Comparison of ENCODE assay signal across 8 cellular contexts in the genomic region with DNA sequence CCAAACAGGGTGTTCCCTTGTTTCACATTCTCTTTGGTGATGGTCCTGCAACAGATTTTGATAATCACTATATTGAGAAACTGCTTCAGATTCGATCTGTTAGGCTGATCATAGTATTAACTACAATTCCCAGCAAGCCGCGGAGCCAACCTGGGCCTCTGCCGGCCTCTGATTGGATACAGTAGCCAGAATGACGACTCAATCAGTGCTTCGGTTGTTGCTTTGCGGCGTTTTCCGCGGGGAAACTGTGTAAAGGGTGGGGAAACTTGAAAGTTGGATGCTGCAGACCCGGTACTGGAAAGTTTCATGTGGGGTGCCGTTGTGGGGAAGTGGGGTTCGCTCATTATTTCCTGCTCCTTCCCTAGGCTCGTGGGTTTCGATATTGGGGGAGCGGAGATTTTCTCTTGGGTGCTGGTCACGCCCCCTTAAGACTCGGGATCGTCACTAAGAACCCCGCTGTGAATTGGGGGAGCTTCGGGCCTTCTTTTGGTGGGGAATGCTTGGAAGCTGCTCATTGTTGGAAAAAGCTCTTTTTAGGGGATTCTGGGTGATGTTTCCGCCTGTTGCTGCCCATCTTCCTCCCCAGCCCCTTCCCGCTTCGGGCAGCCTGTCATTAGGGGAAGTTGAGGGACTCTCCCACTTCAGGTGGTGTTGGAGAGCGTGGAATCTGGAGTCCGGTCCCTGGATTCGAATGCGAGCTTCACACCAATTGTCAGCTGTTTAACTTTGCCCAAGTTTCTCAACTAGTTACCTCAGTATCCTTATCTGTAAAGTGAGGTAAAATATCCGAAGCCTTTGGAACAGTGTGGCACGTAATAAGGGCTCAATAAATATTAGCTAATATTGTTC.
A peak's percentile ranks its signal among the peaks of the same experiment; 100 is the strongest.
DNase-seq lines count a peak whose midpoint lies in the region; ATAC-seq and TF ChIP-seq lines count a peak whose summit lies in the region.

RAD51B (plus strand) TSS at position 217 of the 849 bp plus-strand sequence.

- peak; percentile 54 for ATAC-seq in HG03439 (IDR thresholded peaks at IDR 0.05; ENCODE audit: unreplicated experiment)

- TF ChIP-seq CTCF in coronary artery (IDR thresholded peaks at IDR 0.05): no peak

- H3K27ac ChIP-seq in coronary artery (peak within 1 kb of the TSS; percentile 55 to 56), layer of hippocampus (ENCODE audit: low read depth, low read length) (peak within 1 kb of the TSS; percentile 63)

- TF ChIP-seq POLR2A in GM19193 (IDR thresholded peaks at IDR 0.05; ENCODE audit: extremely low read depth, insufficient read depth, insufficient read length): peak; percentile 49

- peak; percentile 93 for DNase-seq in AG20443 (ENCODE audit: low spot score)
- peak; percentile 77 to 88 for DNase-seq in NCI-H526 (lab: John Stamatoyannopoulos, UW)
- DNase-seq in activated CD4-positive, alpha-beta T cell treated with anti-CD3 and anti-CD28 coated beads for 4 hours: peak; percentile 81 to 87
- peak; percentile 83 for DNase-seq in coronary artery (ENCODE audit: low spot score)
- DNase-seq in stimulated activated CD4-positive, alpha-beta T cell treated with anti-CD3 and anti-CD28 coated beads, Interleukin-1b, Interleukin-23, amount 100 ng/mL, for 24 hours (ENCODE audit: low read depth in 4 of 4, low spot score in 1 of 4): peak; percentile 67 to 80 (median 79)

- peak within 1 kb of the TSS; percentile 89 for H3K4me3 ChIP-seq in coronary artery

- H3K27me3 ChIP-seq in layer of hippocampus (ENCODE audit: control insufficient read depth, insufficient read depth, low read length): no peaks in the 10 kb centered on the region

Comparison
In these comparisons a context has a peak if more than half of its experiments do, and no peak if none do; other contexts are left out.
1. Peak in every context shown above with its lines: DNase-seq, ATAC-seq, H3K4me3 ChIP-seq and H3K27ac ChIP-seq.